Comparison of ENCODE assay signal across 8 cellular contexts in the genomic region with DNA sequence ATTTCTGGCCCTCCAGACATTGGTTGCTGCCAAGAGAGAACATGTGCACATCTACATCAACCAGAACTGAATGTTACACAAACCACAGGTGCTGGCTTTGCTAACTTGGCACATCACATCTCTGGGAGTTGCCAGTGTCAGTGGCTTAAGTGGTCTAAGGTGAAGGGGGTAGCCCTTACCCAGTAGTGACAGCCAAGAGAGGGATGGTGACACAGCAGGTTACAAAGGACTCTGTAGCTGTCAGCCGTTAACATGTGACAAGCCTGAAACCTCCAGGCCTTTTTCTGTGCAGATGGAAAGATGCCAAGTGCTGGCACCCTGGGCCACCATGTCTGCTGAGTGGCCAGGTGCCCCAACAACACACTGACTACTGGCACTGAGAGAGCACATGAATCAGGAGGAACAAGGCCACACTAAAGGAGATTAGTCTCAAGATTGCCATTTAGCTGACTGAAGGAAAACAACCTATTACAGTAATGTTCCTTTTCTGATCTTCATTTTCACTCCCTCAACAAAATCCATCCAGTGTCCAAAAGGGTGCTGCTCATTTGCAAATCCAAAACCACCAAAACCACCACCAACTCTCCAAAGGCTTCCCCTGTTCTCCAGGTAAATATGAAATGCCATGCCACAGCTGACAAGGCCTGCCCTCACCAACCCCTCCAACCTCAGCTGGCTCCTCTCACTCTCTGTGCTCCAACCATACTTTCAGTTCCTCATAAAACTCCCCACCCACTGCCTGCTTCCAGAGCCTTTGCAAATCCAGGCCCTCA. TPM values are rescaled to one million over a fixed set of nuclear protein-coding genes. Genes with fewer than 3 reads are reported as not detected.
A peak's percentile ranks its signal among the peaks of the same experiment; 100 is the strongest.
DNase-seq lines count a peak whose midpoint lies in the region; ATAC-seq and TF ChIP-seq lines count a peak whose summit lies in the region.

No MANE protein-coding gene starts in this region.

- in situ Hi-C loops in gastrocnemius medialis (cut with MboI; ENCODE audit: low sequenced_read_pairs in 4 of 4) = no loop called here

- H3K27me3 ChIP-seq in A673 (replicated peaks; ENCODE audit: insufficient read depth, low read depth, low read length, poor library complexity) = no peaks in the 10 kb centered on the region
- H3K27me3 ChIP-seq in esophagus squamous epithelium = no peaks in the 10 kb centered on the region
- H3K27me3 ChIP-seq in gastrocnemius medialis = no peaks in the 10 kb centered on the region
- no peaks in the 10 kb centered on the region for H3K27me3 ChIP-seq in H7 (ENCODE audit: control insufficient read depth, insufficient read depth, low read length)

- peak overlapping the region; percentile 33 for H3K27ac ChIP-seq in A673 (ENCODE audit: low read depth, low read length, poor library complexity, severe bottlenecking)
- peak overlapping the region in 3 of 4 donors; percentile 19 to 72 (median 47) for H3K27ac ChIP-seq in esophagus squamous epithelium
- peak overlapping the region; percentile 91 to 96 (median 93) for H3K27ac ChIP-seq in gastrocnemius medialis

- POLR2A ChIA-PET in A673 (lab: Charles Lee; ENCODE audit: low non-redundant PET) = no interaction called here

- no peak for TF ChIP-seq CTCF in A673 (conservative IDR thresholded peaks at IDR 0.05; ENCODE audit: low read depth, low read length)
- TF ChIP-seq CTCF in esophagus squamous epithelium (IDR thresholded peaks at IDR 0.05) = no peak
- no peak for TF ChIP-seq CTCF in gastrocnemius medialis (IDR thresholded peaks at IDR 0.05 in 4 of 5, conservative IDR thresholded peaks at IDR 0.05 in 1 of 5)

- CTCF ChIA-PET in A673 (lab: Charles Lee) = no interaction called here

- ATAC-seq in GM21529 (IDR thresholded peaks at IDR 0.05; ENCODE audit: unreplicated experiment) (peak; percentile 63), gastrocnemius medialis (peak; percentile 89), HG03469 (IDR thresholded peaks at IDR 0.05; ENCODE audit: unreplicated experiment) (no peak), GM19328 (IDR thresholded peaks at IDR 0.05; ENCODE audit: unreplicated experiment) (no peak)

- H3K4me3 ChIP-seq in A673 (ENCODE audit: low read depth, low read length, poor library complexity, severe bottlenecking) = no peak overlapping the region
- no peak overlapping the region for H3K4me3 ChIP-seq in esophagus squamous epithelium
- H3K4me3 ChIP-seq in gastrocnemius medialis = no peak overlapping the region
- H3K4me3 ChIP-seq in H7 (ENCODE audit: insufficient read depth, low read depth, low read length) = no peak overlapping the region

- H3K9me3 ChIP-seq in A673 (ENCODE audit: low read depth, low read length, poor library complexity, severe bottlenecking) (no peaks in the 10 kb centered on the region), esophagus squamous epithelium (no peaks in the 10 kb centered on the region), gastrocnemius medialis (no peaks in the 10 kb centered on the region)

- H3K36me3 ChIP-seq in A673 (ENCODE audit: insufficient read depth, low read length, poor library complexity, severe bottlenecking) = no peaks in the 10 kb centered on the region
- no peaks in the 10 kb centered on the region for H3K36me3 ChIP-seq in esophagus squamous epithelium
- H3K36me3 ChIP-seq in gastrocnemius medialis = no peaks in the 10 kb centered on the region
- H3K36me3 ChIP-seq in H7 (replicated peaks; ENCODE audit: control insufficient read depth, insufficient read depth, low read length) = no peaks in the 10 kb centered on the region

- TF ChIP-seq POLR2A in esophagus squamous epithelium (IDR thresholded peaks at IDR 0.05) (no peak), gastrocnemius medialis (IDR thresholded peaks at IDR 0.05) (peak in 1 of 2 donors; percentile 23)

- H3K4me1 ChIP-seq in A673 (ENCODE audit: insufficient read depth, low read length, poor library complexity, severe bottlenecking) (peaks cover 53% of the 10 kb centered on the region), esophagus squamous epithelium (peaks cover 12 to 53% (median 39%) of the 10 kb centered on the region in 3 donors), gastrocnemius medialis (peaks cover 56 to 57% of the 10 kb centered on the region in 2 donors)

- no TSS peak for BruUV-seq in A673 (replicated peaks; lab: Mats Ljungman, UMichigan)

- intact Hi-C loops in A673 (cut with micrococcal nuclease; ENCODE audit: unreplicated experiment) = no loop called here
- intact Hi-C loops in esophagus squamous epithelium (cut with DNase I) = no loop called here
- intact Hi-C loops in gastrocnemius medialis (cut with DNase I; ENCODE audit: low total_unique reads) = loop anchor here (1.0 to 5.0 kb wide), 4 partner anchors 20 to 603 kb away; partner anchors contain the start of genes HSPA9 and SIL1

- 60% methylated on average over 1 of the region's 1 CpG; no CpG with 5 or more reads in 1 of the 2 donors for WGBS in esophagus squamous epithelium, 2 donors

- no peak for DNase-seq in A673 (ENCODE audit: low spot score)
- DNase-seq in NCI-H345 treated with DMSO at 0.1 percent for 48 hours (lab: John Stamatoyannopoulos, UW; ENCODE audit: unreplicated experiment) = peak; percentile 91
- DNase-seq in esophagus squamous epithelium (lab: John Stamatoyannopoulos, UW) = no peak
- peak; percentile 92 to 98 for DNase-seq in gastrocnemius medialis
- DNase-seq in H7 = no peak

RNA-seq across cellular contexts. Expression of gene SIL1, which starts 20.2 kb away (rescaled TPM):
- 18.7 and 22.0 TPM in 2 replicates for total RNA-seq in A673 (2021)
- 10 to 100 TPM; 18.0 to 34.6 (median 18.3) TPM for total RNA-seq in esophagus squamous epithelium
- total RNA-seq in gastrocnemius medialis = 10 to 100 TPM; 36.6 to 52.6 (median 48.2) TPM
- total RNA-seq in H7 (2014; rRNA removed; shearing (Covaris generic)) = 14.8 and 17.4 TPM in 2 replicates

Comparison
In these comparisons a context has a peak if more than half of its experiments do, and no peak if none do; other contexts are left out.
1. DNase-seq: peak in NCI-H345 treated with DMSO at 0.1 percent for 48 hours (single experiment) and gastrocnemius medialis (2 of 2); none in A673 (single experiment), esophagus squamous epithelium (single experiment) and H7 (single experiment).
2. H3K27ac ChIP-seq: peak in every context shown above with its lines; median percentile 93 in gastrocnemius medialis; 47 in esophagus squamous epithelium; 33 in A673.
3. ATAC-seq: peak in GM21529 (single experiment) and gastrocnemius medialis (2 of 2); none in HG03469 (single experiment) and GM19328 (single experiment).